22 cellular contexts compared by ENCODE assay signal in genomic region chr18:78526275-78526674, GRCh38.
"Had no signal": no experiment of that assay in that cellular context is flagged by ENCODE, and none has a peak within 500 bp of the region (broad histone marks: within the 10 kb centered on the region; RNA-seq: fewer than 3 reads in every experiment).

No MANE protein-coding gene starts in this region.

- H3K4me1 ChIP-seq: SJCRH30 had no signal

- H3K27me3 ChIP-seq: SJCRH30 had no signal

- H3K9me3 ChIP-seq: SJCRH30 had no signal

- H3K36me3 ChIP-seq: SJCRH30 had no signal

- H3K27ac Mint-ChIP-seq: IgD-negative memory B cell had no signal

- H3K4me3 ChIP-seq: K562, SJCRH30, SK-N-MC had no signal

- H3K9ac ChIP-seq: KMS-11 had no signal

- H3K4me3 Mint-ChIP-seq: IgD-negative memory B cell had no signal

- H3K4me1 Mint-ChIP-seq: IgD-negative memory B cell had no signal

- H3K27me3 Mint-ChIP-seq: IgD-negative memory B cell had no signal

- H3K36me3 Mint-ChIP-seq: IgD-negative memory B cell had no signal

- H3K27ac ChIP-seq: KMS-11, SJCRH30, SK-N-MC had no signal

- ATAC-seq: HepG2, K562, PC-3, Right ventricle myocardium inferior had no signal

- DNase-seq: Kasumi-1; MM.1S; NCI-H1092 treated with DMSO at 0.1 percent for 48 hours; NCI-H1436 treated with DMSO at 0.1 percent for 48 hours; NCI-H1694; NCI-H187 treated with DMSO at 0.1 percent for 48 hours; NCI-H2029 treated with DMSO at 0.1 percent for 48 hours; NCI-H2171 treated with DMSO at 0.1 percent for 48 hours; NCI-H345; NCI-H524; NCI-H526 treated with DMSO at 0.1 percent for 48 hours; NCI-H774; NK-92 treated with Interleukin-12 subunit alpha and Interleukin-12 subunit beta, amount 100 ng/mL, for 24 hours; PC-3; SHP77 treated with DMSO at 0.1 percent for 48 hours; SJCRH30 had no signal
